Comparison of ENCODE assay signal across 15 cellular contexts in the genomic region with DNA sequence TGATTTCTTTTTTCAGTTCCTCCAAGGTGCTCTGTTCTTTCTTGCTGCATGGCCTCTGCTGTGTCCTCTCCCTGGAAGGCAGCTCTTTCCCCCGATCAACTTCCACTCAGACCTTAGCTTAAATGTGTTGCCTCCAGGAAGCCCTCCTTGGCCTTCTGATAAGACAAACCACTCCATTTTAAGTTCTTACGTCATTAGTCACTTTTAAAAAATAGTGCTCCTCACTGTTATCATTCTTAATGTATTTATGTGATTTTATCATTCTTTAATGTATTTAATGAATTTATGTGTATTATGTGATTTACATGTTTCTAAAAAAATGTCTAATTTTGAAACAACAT. TPM values are rescaled to one million over a fixed set of nuclear protein-coding genes. Genes with fewer than 3 reads are reported as not detected.
DNase-seq lines count a peak whose midpoint lies in the region; ATAC-seq and TF ChIP-seq lines count a peak whose summit lies in the region.
"Had no signal": no experiment of that assay in that cellular context is flagged by ENCODE, and none has a peak within 500 bp of the region (broad histone marks: within the 10 kb centered on the region; RNA-seq: fewer than 3 reads in every experiment).

No MANE protein-coding gene starts in this region.

- peak; percentile 39 for DNase-seq in NAMALWA (ENCODE audit: low spot score)
- DNase-seq in glutamatergic neuron = no peak
- DNase-seq in naive thymus-derived CD4-positive, alpha-beta T cell = no peak
- no peak for DNase-seq in SKM-1 treated with dmso at 0.1 percent for 144 hours (lab: John Stamatoyannopoulos, UW; ENCODE audit: unreplicated experiment)
- DNase-seq: DND-41, NCI-H748 treated with DMSO at 0.1 percent for 48 hours had no signal

- no peak overlapping the region for H3K27ac Mint-ChIP-seq in glutamatergic neuron (ENCODE audit: unreplicated experiment)
- peak overlapping the region in 2 of 9 donors; percentile 35 to 78 for H3K27ac Mint-ChIP-seq in naive thymus-derived CD4-positive, alpha-beta T cell
- H3K27ac Mint-ChIP-seq: activated T-helper 2 cell treated with anti-CD3 and anti-CD28 coated beads, Interferon-gamma antibody, Interleukin-2, Interleukin-4, amounts not matched to agents 10 μg/mL and 5 μg/mL and 100 μg/mL, durations not matched to agents 14 hours and 24 hours and 36 hours had no signal

- no peak overlapping the region for H3K9ac ChIP-seq in skeletal muscle satellite cell (ENCODE audit: low read depth, low read length)
- H3K9ac ChIP-seq: neural progenitor cell had no signal

- TF ChIP-seq CTCF in DOHH2 (IDR thresholded peaks at IDR 0.05; ENCODE audit: low read depth, low read length, poor library complexity, severe bottlenecking) = no peak
- TF ChIP-seq CTCF in glutamatergic neuron (IDR thresholded peaks at IDR 0.05; ENCODE audit: partially characterized antibody, unreplicated experiment) = no peak

- H3K4me2 ChIP-seq in DOHH2 (ENCODE audit: low read length) (peak overlapping the region; percentile 61), skeletal muscle satellite cell (ENCODE audit: low read length) (peak overlapping the region; percentile 56)
- H3K4me2 ChIP-seq: neural progenitor cell had no signal

- H3K27me3 Mint-ChIP-seq in glutamatergic neuron (ENCODE audit: unreplicated experiment) = peaks cover 8% of the 10 kb centered on the region
- H3K27me3 Mint-ChIP-seq in naive thymus-derived CD4-positive, alpha-beta T cell = peaks cover 0 to 6% (median 0%) of the 10 kb centered on the region in 5 donors

- H3K4me1 ChIP-seq in DOHH2 (ENCODE audit: control insufficient read depth, low read length) (peaks cover 48% of the 10 kb centered on the region), skeletal muscle satellite cell (ENCODE audit: control insufficient read depth, insufficient read depth, low read length) (peaks cover 7% of the 10 kb centered on the region)
- H3K4me1 ChIP-seq in naive thymus-derived CD4-positive, alpha-beta T cell (ENCODE audit: control insufficient read depth in 2 of 2, insufficient read depth in 2 of 2, low read length in 2 of 2) = no peaks in the 10 kb centered on the region
- H3K4me1 ChIP-seq: neural progenitor cell had no signal

- POLR2A ChIA-PET in naive thymus-derived CD4-positive, alpha-beta T cell (lab: Charles Lee) = interaction anchor here (1.0 to 1.8 kb wide), 2 partner anchors 11 to 12 kb away, joined by 3 to 4 read pairs; partner anchors contain the start of gene MANBAL

- H3K4me3 ChIP-seq in DOHH2 (ENCODE audit: low read length) (peak overlapping the region; percentile 32), skeletal muscle satellite cell (ENCODE audit: low read length) (no peak overlapping the region)
- H3K4me3 ChIP-seq in naive thymus-derived CD4-positive, alpha-beta T cell (ENCODE audit: low read length) = no peak overlapping the region
- H3K4me3 ChIP-seq: neural progenitor cell had no signal

- H3K36me3 Mint-ChIP-seq in glutamatergic neuron (ENCODE audit: unreplicated experiment) = no peaks in the 10 kb centered on the region
- no peaks in the 10 kb centered on the region for H3K36me3 Mint-ChIP-seq in naive thymus-derived CD4-positive, alpha-beta T cell
- H3K36me3 Mint-ChIP-seq: neural progenitor cell had no signal

- H3K4me3 Mint-ChIP-seq in glutamatergic neuron (ENCODE audit: unreplicated experiment) = peak overlapping the region; percentile 7
- H3K4me3 Mint-ChIP-seq in naive thymus-derived CD4-positive, alpha-beta T cell = no peak overlapping the region
- H3K4me3 Mint-ChIP-seq: neural progenitor cell had no signal

- H3K4me1 Mint-ChIP-seq in glutamatergic neuron (ENCODE audit: low read depth, unreplicated experiment) = peaks cover 10% of the 10 kb centered on the region
- peaks cover 0 to 14% (median 10%) of the 10 kb centered on the region in 7 donors for H3K4me1 Mint-ChIP-seq in naive thymus-derived CD4-positive, alpha-beta T cell

- no peaks in the 10 kb centered on the region for H3K79me2 ChIP-seq in DOHH2 (ENCODE audit: control insufficient read depth, low read length)

- ATAC-seq in naive thymus-derived CD4-positive, alpha-beta T cell = no peak
- ATAC-seq in HG02763 (IDR thresholded peaks at IDR 0.05; ENCODE audit: unreplicated experiment) = no peak
- ATAC-seq in HG03521 (IDR thresholded peaks at IDR 0.05; ENCODE audit: unreplicated experiment) = no peak

- H3K36me3 ChIP-seq in DOHH2 (ENCODE audit: control insufficient read depth, low read length) = no peaks in the 10 kb centered on the region
- no peaks in the 10 kb centered on the region for H3K36me3 ChIP-seq in skeletal muscle satellite cell (ENCODE audit: insufficient read depth, low read length)
- H3K36me3 ChIP-seq in naive thymus-derived CD4-positive, alpha-beta T cell (ENCODE audit: control insufficient read depth in 2 of 3, insufficient read depth in 3 of 3, low read length in 3 of 3) = no peaks in the 10 kb centered on the region
- H3K36me3 ChIP-seq: BE2C, neural progenitor cell had no signal

- no peaks in the 10 kb centered on the region for H4K20me1 ChIP-seq in DOHH2 (ENCODE audit: control insufficient read depth, insufficient read depth, low read depth, low read length)

- no peaks in the 10 kb centered on the region for H3K9me2 ChIP-seq in DOHH2 (replicated peaks; ENCODE audit: control insufficient read depth, low read length)

- H3K9me3 ChIP-seq in DOHH2 (ENCODE audit: control insufficient read depth, insufficient read depth, low read length) (no peaks in the 10 kb centered on the region), skeletal muscle satellite cell (replicated peaks; ENCODE audit: low read length) (no peaks in the 10 kb centered on the region)
- H3K9me3 ChIP-seq in naive thymus-derived CD4-positive, alpha-beta T cell (ENCODE audit: control insufficient read depth in 2 of 3, low read length in 3 of 3) = no peaks in the 10 kb centered on the region
- H3K9me3 ChIP-seq: BE2C had no signal

- CTCF ChIA-PET in naive thymus-derived CD4-positive, alpha-beta T cell (lab: Charles Lee) = no interaction called here

- intact Hi-C loops in naive thymus-derived CD4-positive, alpha-beta T cell (cut with micrococcal nuclease) = no loop called here

- H3K9me3 Mint-ChIP-seq in glutamatergic neuron (ENCODE audit: unreplicated experiment) = peaks cover 8% of the 10 kb centered on the region
- no peaks in the 10 kb centered on the region for H3K9me3 Mint-ChIP-seq in naive thymus-derived CD4-positive, alpha-beta T cell
- H3K9me3 Mint-ChIP-seq: activated T-helper 2 cell treated with anti-CD3 and anti-CD28 coated beads, Interferon-gamma antibody, Interleukin-2, Interleukin-4, amounts not matched to agents 10 μg/mL and 5 μg/mL and 100 μg/mL, durations not matched to agents 14 hours and 24 hours and 36 hours; neural progenitor cell had no signal

- peaks cover 5% of the 10 kb centered on the region; the same call in 1 of the 2 replicates for H3K27me3 ChIP-seq in DOHH2 (ENCODE audit: control insufficient read depth, low read length)
- peaks cover 11% of the 10 kb centered on the region for H3K27me3 ChIP-seq in skeletal muscle satellite cell (ENCODE audit: control insufficient read depth, insufficient read depth, low read length)
- H3K27me3 ChIP-seq in naive thymus-derived CD4-positive, alpha-beta T cell (ENCODE audit: control insufficient read depth in 2 of 2, insufficient read depth in 2 of 2, low read length in 2 of 2) = no peaks in the 10 kb centered on the region
- H3K27me3 ChIP-seq: BE2C, neural progenitor cell had no signal

- H3K27ac ChIP-seq in DOHH2 (ENCODE audit: low read depth, low read length) = peak overlapping the region; percentile 52
- H3K27ac ChIP-seq in naive thymus-derived CD4-positive, alpha-beta T cell (ENCODE audit: low read depth, low read length) = no peak overlapping the region
- H3K27ac ChIP-seq: neural progenitor cell had no signal

- peaks cover 10% of the 10 kb centered on the region for H3F3A ChIP-seq in DOHH2 (ENCODE audit: control insufficient read depth, insufficient read depth)

RNA-seq across cellular contexts. Expression of gene MANBAL, which starts 12.2 kb away (rescaled TPM):
- total RNA-seq in glutamatergic neuron (ENCODE audit: unreplicated experiment) = 27.9 TPM
- total RNA-seq in skeletal muscle satellite cell (2012; rRNA removed) = 13.9 and 18.3 TPM in 2 replicates
- 10 to 100 TPM in 3 of 5 experiments, 1 to 10 TPM in 2; 4.2 to 12.3 (median 11.5) TPM for total RNA-seq in naive thymus-derived CD4-positive, alpha-beta T cell
- polyA plus RNA-seq in naive thymus-derived CD4-positive, alpha-beta T cell = 10 to 100 TPM; 21.2 to 28.4 TPM

RNA-seq across cellular contexts. Expression of gene GHRH, which starts 15.6 kb away (rescaled TPM):
- not detected for total RNA-seq in glutamatergic neuron (ENCODE audit: unreplicated experiment)
- not detected in 2 replicates for total RNA-seq in skeletal muscle satellite cell (2012; rRNA removed)
- total RNA-seq in naive thymus-derived CD4-positive, alpha-beta T cell = not detected
- polyA plus RNA-seq in naive thymus-derived CD4-positive, alpha-beta T cell = not detected
- total RNA-seq: activated T-helper 2 cell treated with anti-CD3 and anti-CD28 coated beads, Interferon-gamma antibody, Interleukin-2, Interleukin-4, amounts not matched to agents 10 μg/mL and 5 μg/mL and 100 μg/mL, durations not matched to agents 14 hours and 24 hours and 36 hours; dermis microvascular lymphatic vessel endothelial cell; lower leg skin had no signal
